ENCODE assay signal across 21 cellular contexts in genomic region chr16:4239020-4239419, GRCh38. TPM values are rescaled to one million over a fixed set of nuclear protein-coding genes. Genes with fewer than 3 reads are reported as not detected.
DNase-seq lines count a peak whose midpoint lies in the region; ATAC-seq and TF ChIP-seq lines count a peak whose summit lies in the region.
"Had no signal": no experiment of that assay in that cellular context is flagged by ENCODE, and none has a peak within 500 bp of the region (broad histone marks: within the 10 kb centered on the region; RNA-seq: fewer than 3 reads in every experiment).

No MANE protein-coding gene starts in this region.

- H3K4me1 ChIP-seq in SK-N-SH (ENCODE audit: control insufficient read depth in 1 of 2, insufficient read depth in 2 of 2, low read depth in 1 of 2, low read length in 1 of 2) = peaks cover 0 to 2% of the 10 kb centered on the region in 2 experiments; a peak in 1 of 4 replicates
- H3K4me1 ChIP-seq in osteoblast (ENCODE audit: insufficient read depth, low read length) = peaks cover 6% of the 10 kb centered on the region
- no peaks in the 10 kb centered on the region for H3K4me1 ChIP-seq in uterus

- H3K27me3 ChIP-seq in SK-N-SH (ENCODE audit: insufficient read depth) = no peaks in the 10 kb centered on the region
- no peaks in the 10 kb centered on the region for H3K27me3 ChIP-seq in osteoblast (ENCODE audit: insufficient read depth, low read length)
- H3K27me3 ChIP-seq in uterus = no peaks in the 10 kb centered on the region
- H3K27me3 ChIP-seq: brain microvascular endothelial cell had no signal

- TF ChIP-seq CTCF in SK-N-SH (IDR thresholded peaks at IDR 0.05) (no peak), osteoblast (IDR thresholded peaks at IDR 0.05; ENCODE audit: extremely low read depth, low read depth, low read length) (no peak), uterus (IDR thresholded peaks at IDR 0.05) (no peak)

- DNase-seq in SK-N-SH = peak; percentile 60
- DNase-seq in left cardiac atrium = peak; percentile 61
- no peak for DNase-seq in osteoblast (ENCODE audit: insufficient read length, low spot score, missing footprints)
- no peak for DNase-seq in uterus
- no peak for DNase-seq in anterior cingulate cortex (lab: John Stamatoyannopoulos, UW)
- DNase-seq in middle frontal gyrus (ENCODE audit: extremely low spot score, low spot score) = no peak
- no peak for DNase-seq in DMS79 (lab: John Stamatoyannopoulos, UW)
- DNase-seq: brain microvascular endothelial cell; foreskin melanocyte; mucosa of descending colon; NCI-H2171; stimulated activated naive CD4-positive, alpha-beta T cell; T-helper 9 cell; trophoblast cell had no signal

- H3K4me2 ChIP-seq in SK-N-SH (no peak overlapping the region), osteoblast (ENCODE audit: insufficient read depth, low read length) (peak overlapping the region; percentile 18)

- TF ChIP-seq EP300 in SK-N-SH (IDR thresholded peaks at IDR 0.05; ENCODE audit: borderline replicate concordance in 1 of 2, low read depth in 1 of 2, low read length in 1 of 2) = no peak

- POLR2A ChIA-PET in SK-N-SH (lab: Yijun Ruan, JAX) = interaction anchor here (0.8 kb wide), 1 partner anchor 15 kb away, joined by 3 read pairs; no protein-coding TSS in a partner anchor

- ATAC-seq in SK-N-SH treated with all-trans-retinoic acid at 6 μM for 48 hours = no peak
- ATAC-seq in left cardiac atrium = peak; percentile 46 to 54
- ATAC-seq: mucosa of descending colon, Panc1, sciatic nerve had no signal

- TF ChIP-seq POLR2A in uterus (IDR thresholded peaks at IDR 0.05) = no peak

- no peak overlapping the region for H3K9ac ChIP-seq in SK-N-SH

- TF ChIP-seq RAD21 in SK-N-SH (IDR thresholded peaks at IDR 0.05; ENCODE audit: low read length) = no peak

- no peaks in the 10 kb centered on the region for H3F3A ChIP-seq in SK-N-SH (replicated peaks; ENCODE audit: insufficient read depth)

- H3K9me2 ChIP-seq in SK-N-SH = no peaks in the 10 kb centered on the region

- no peaks in the 10 kb centered on the region for H3K36me3 ChIP-seq in SK-N-SH (replicated peaks in 1 of 2; ENCODE audit: control insufficient read depth in 1 of 2, insufficient read depth in 2 of 2, low read length in 1 of 2)
- no peaks in the 10 kb centered on the region for H3K36me3 ChIP-seq in osteoblast (ENCODE audit: insufficient read depth, low read length)
- no peaks in the 10 kb centered on the region for H3K36me3 ChIP-seq in uterus
- H3K36me3 ChIP-seq: brain microvascular endothelial cell had no signal

- 81% methylated on average over 5 of the region's 5 CpGs for WGBS in SK-N-SH (ENCODE audit: low lambda C conversion rate)

- intact Hi-C loops in left cardiac atrium (cut with DNase I) = loop anchor here in 1 of 2 donors (5.0 kb wide), 1 partner anchor 37 kb away; no protein-coding TSS in a partner anchor
- intact Hi-C loops in uterus (cut with DNase I; ENCODE audit: low total_unique reads) = no loop called here

- H4K20me1 ChIP-seq in SK-N-SH (ENCODE audit: insufficient read depth) (no peaks in the 10 kb centered on the region), osteoblast (ENCODE audit: insufficient read depth, low read length) (no peaks in the 10 kb centered on the region)

- H3K79me2 ChIP-seq in SK-N-SH (ENCODE audit: insufficient read depth) (no peaks in the 10 kb centered on the region), osteoblast (ENCODE audit: insufficient read depth, low read length) (no peaks in the 10 kb centered on the region)

- H3K27ac ChIP-seq in SK-N-SH (ENCODE audit: low read depth in 2 of 2, low read length in 1 of 2) (no peak overlapping the region), osteoblast (ENCODE audit: low read depth, low read length) (no peak overlapping the region), uterus (peak overlapping the region; percentile 26 to 31)
- H3K27ac ChIP-seq: brain microvascular endothelial cell, epithelial cell of prostate had no signal

- H3K4me3 ChIP-seq in SK-N-SH (ENCODE audit: low read depth in 2 of 2, low read length in 1 of 2) = no peak overlapping the region
- H3K4me3 ChIP-seq in osteoblast (ENCODE audit: insufficient read depth, low read length) = no peak overlapping the region
- peak overlapping the region; percentile 13 to 16 for H3K4me3 ChIP-seq in uterus
- H3K4me3 ChIP-seq: mucosa of descending colon had no signal

- no peaks in the 10 kb centered on the region for H3K9me3 ChIP-seq in SK-N-SH
- H3K9me3 ChIP-seq in osteoblast (ENCODE audit: low read depth, low read length) = no peaks in the 10 kb centered on the region
- no peaks in the 10 kb centered on the region for H3K9me3 ChIP-seq in uterus
- H3K9me3 ChIP-seq: mucosa of descending colon had no signal

- CTCF ChIA-PET in SK-N-SH (lab: Yijun Ruan, JAX) = interaction anchor here (1.0 to 3.0 kb wide), 5 partner anchors 11 to 256 kb away, joined by 3 to 25 read pairs (median 5); no protein-coding TSS in a partner anchor

- no peak overlapping the region for H2AFZ ChIP-seq in SK-N-SH (ENCODE audit: low read depth)
- H2AFZ ChIP-seq in osteoblast (ENCODE audit: low read length) = no peak overlapping the region

TF ChIP-seq in SK-N-SH, 30 proteins besides CTCF, POLR2A, EP300 and RAD21 (continues in another document):
- no peak for TF ChIP-seq NRF1 (IDR thresholded peaks at IDR 0.05; ENCODE audit: low read depth, low read length)
- TF ChIP-seq IRF3 (IDR thresholded peaks at IDR 0.05; ENCODE audit: low read depth, low read length) = no peak
- TF ChIP-seq MXI1 (IDR thresholded peaks at IDR 0.05; ENCODE audit: low read depth, low read length) = no peak
- TF ChIP-seq POLR2AphosphoS5 (IDR thresholded peaks at IDR 0.05; ENCODE audit: low read depth, low read length) = no peak
- TF ChIP-seq MEF2A (IDR thresholded peaks at IDR 0.05; ENCODE audit: borderline replicate concordance, low read depth) = no peak
- no peak for TF ChIP-seq SIN3A (IDR thresholded peaks at IDR 0.05; ENCODE audit: borderline replicate concordance, low read depth, low read length)
- no peak for TF ChIP-seq NFIC (IDR thresholded peaks at IDR 0.05; ENCODE audit: borderline replicate concordance)
- no peak for TF ChIP-seq ELF1 (IDR thresholded peaks at IDR 0.05)
- TF ChIP-seq GABPA (IDR thresholded peaks at IDR 0.05; ENCODE audit: low read depth) = no peak
- TF ChIP-seq FOXJ3 (CRISPR knock-in tag; IDR thresholded peaks at IDR 0.05) = no peak

TF ChIP-seq in SK-N-SH treated with all-trans-retinoic acid at 6 μM for 48 hours, 23 proteins besides CTCF, POLR2A, EP300 and RAD21:
- TF ChIP-seq ESRRG (CRISPR knock-in tag; IDR thresholded peaks at IDR 0.05) (no peak), OSR1 (CRISPR knock-in tag; IDR thresholded peaks at IDR 0.05) (no peak)

RNA-seq across cellular contexts. Expression of gene SRL, which starts 2.9 kb away (rescaled TPM):
- polyA plus RNA-seq in SK-N-SH (2012; rRNA removed) = not detected in 2 replicates
- polyA plus RNA-seq in SK-N-SH (2012; cell fraction: cytosol; rRNA removed) = 0.01 and 0.03 TPM in 2 replicates
- not detected in 2 replicates for polyA plus RNA-seq in SK-N-SH (2012; cell fraction: nucleus; rRNA removed)
- total RNA-seq in left cardiac atrium (100 to 1,000 TPM; 302 to 359 TPM), osteoblast (not detected in 2 replicates), uterus (10 to 100 TPM in 1 of 4 donors, 1 to 10 TPM in 2, under 1 TPM in 1; 0.29 to 10.1 (median 7.6) TPM)
- total RNA-seq: activated T-helper 2 cell treated with anti-CD3 and anti-CD28 coated beads, Interferon-gamma antibody, Interleukin-2, Interleukin-4, amounts not matched to agents 10 μg/mL and 5 μg/mL and 100 μg/mL, durations not matched to agents 14 hours and 24 hours and 36 hours; SK-MEL-5 had no signal
- polyA plus RNA-seq: BJ had no signal

RNA-seq across cellular contexts. Expression of gene TFAP4, which starts 33.8 kb away (rescaled TPM):
- 8.8 and 13.1 TPM in 2 replicates for polyA plus RNA-seq in SK-N-SH (2012; rRNA removed)
- 5.4 and 7.4 TPM in 2 replicates for polyA plus RNA-seq in SK-N-SH (2012; cell fraction: cytosol; rRNA removed)
- 13.6 and 21.0 TPM in 2 replicates for polyA plus RNA-seq in SK-N-SH (2012; cell fraction: nucleus; rRNA removed)
- total RNA-seq in left cardiac atrium (1 to 10 TPM; 3.7 to 4.2 TPM), osteoblast (6.5 and 9.1 TPM in 2 replicates), uterus (10 to 100 TPM in 2 of 4 donors, 1 to 10 TPM in 2; 2.1 to 18.7 (median 8.2) TPM)

Comparison
In these comparisons a context has a peak if more than half of its experiments do, and no peak if none do; other contexts are left out.
1. DNase-seq: peak in SK-N-SH (single experiment) and left cardiac atrium (single experiment); none in osteoblast (single experiment), uterus (0 of 2), anterior cingulate cortex (0 of 58), middle frontal gyrus (single experiment) and DMS79 (single experiment).
2. H3K27ac ChIP-seq: peak in uterus (2 of 2); none in SK-N-SH (0 of 2) and osteoblast (single experiment).
3. H3K4me3 ChIP-seq: peak in uterus (2 of 2); none in SK-N-SH (0 of 2) and osteoblast (single experiment).
4. RNA of gene SRL, which starts 2.9 kb away (total RNA-seq): 302 to 359 TPM in left cardiac atrium; 0.29 to 10.1 TPM in uterus and not detected in osteoblast; every median in the first group is over 10 times any median in the second.